1 cellular context compared by ENCODE assay signal in genomic region chr3:149087208-149087607, GRCh38.
TF ChIP-seq lines count a peak whose summit lies in the region.

No MANE protein-coding gene starts in this region.

TF ChIP-seq in HEK293T, 16 proteins besides CTCF, POLR2A, EP300 and RAD21 (continued from another document):
- TF ChIP-seq PKNOX1 (IDR thresholded peaks at IDR 0.05) (no peak), TARDBP (IDR thresholded peaks at IDR 0.05) (no peak)
